Comparison of ENCODE assay signal across 22 cellular contexts in the genomic region with DNA sequence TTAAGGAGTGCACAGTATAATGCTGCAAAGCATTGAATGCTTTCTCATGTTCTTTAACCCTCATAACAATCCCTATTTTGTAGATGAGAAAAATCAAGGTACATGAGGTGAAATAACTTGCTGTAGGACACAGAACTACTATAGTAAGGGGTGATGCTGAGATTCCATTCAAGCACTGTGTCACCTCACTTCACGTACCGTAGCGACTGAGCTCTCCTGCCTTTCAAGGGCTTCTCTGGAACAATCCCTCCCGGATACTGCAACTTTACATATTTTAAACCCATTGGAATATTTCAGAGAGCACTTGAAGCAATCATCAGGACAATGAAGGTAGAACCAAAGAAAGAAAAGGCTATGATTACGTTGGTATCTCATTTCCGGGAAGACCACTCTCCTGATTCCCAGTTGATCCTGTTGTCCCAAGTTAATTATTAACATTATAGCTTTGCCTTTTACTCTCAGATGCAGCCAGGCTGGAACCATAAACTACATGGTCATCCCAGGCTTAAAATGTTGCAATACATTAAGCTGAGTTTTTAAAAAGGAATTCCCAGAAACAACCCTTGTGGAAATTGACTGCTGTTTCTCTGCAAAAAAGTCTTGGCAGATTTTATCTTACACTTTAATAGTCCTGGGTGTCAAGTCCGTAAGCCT.
DNase-seq lines count a peak whose midpoint lies in the region; ATAC-seq, FAIRE-seq and TF ChIP-seq lines count a peak whose summit lies in the region.
"Had no signal": no experiment of that assay in that cellular context is flagged by ENCODE, and none has a peak within 500 bp of the region (broad histone marks: within the 10 kb centered on the region; RNA-seq: fewer than 3 reads in every experiment).

No MANE protein-coding gene starts in this region.

- intact Hi-C loops in pancreas (cut with DNase I) = no loop called here
- intact Hi-C loops in A673 (cut with micrococcal nuclease; ENCODE audit: unreplicated experiment) = no loop called here

- H3K4me3 ChIP-seq in kidney epithelial cell (ENCODE audit: low read depth, low read length) (no peak overlapping the region), pancreas (no peak overlapping the region), A673 (ENCODE audit: low read depth, low read length, poor library complexity, severe bottlenecking) (no peak overlapping the region)
- H3K4me3 ChIP-seq: BLaER1 treated with 17β-estradiol and CSF1 and Interleukin-3, amounts not matched to agents 10 nM and 100 nM had no signal

- 27 to 34% methylated on average over 7 of the region's 7 CpGs for WGBS in pancreas, 2 donors

- H3K27ac ChIP-seq in pancreas = no peak overlapping the region
- no peak overlapping the region for H3K27ac ChIP-seq in A673 (ENCODE audit: low read depth, low read length, poor library complexity, severe bottlenecking)
- H3K27ac ChIP-seq: BLaER1 treated with 17β-estradiol and CSF1 and Interleukin-3, amounts not matched to agents 10 nM and 100 nM; HL-60 had no signal

- ATAC-seq in pancreas = peak in 3 of 4 donors; percentile 51 to 74 (median 64)
- ATAC-seq: CD8-positive, alpha-beta T cell had no signal

- H3K36me3 ChIP-seq in kidney epithelial cell (ENCODE audit: control insufficient read depth, insufficient read depth, low read length) (no peaks in the 10 kb centered on the region), pancreas (no peaks in the 10 kb centered on the region), A673 (ENCODE audit: insufficient read depth, low read length, poor library complexity, severe bottlenecking) (no peaks in the 10 kb centered on the region)
- H3K36me3 ChIP-seq: BLaER1 treated with 17β-estradiol and CSF1 and Interleukin-3, amounts not matched to agents 10 nM and 100 nM had no signal

- peak; percentile 73 for DNase-seq in HuH-7 (ENCODE audit: low spot score)
- DNase-seq in NCI-H526 treated with DMSO at 0.1 percent for 48 hours (lab: John Stamatoyannopoulos, UW) = peak; percentile 52
- peak; percentile 18 for DNase-seq in kidney epithelial cell (ENCODE audit: low read depth)
- DNase-seq in pancreas = no peak
- no peak for DNase-seq in DMS79 (lab: John Stamatoyannopoulos, UW)
- DNase-seq in HCEC 1CT = no peak
- no peak for DNase-seq in A673 (ENCODE audit: low spot score)
- DNase-seq: Calu3; CD8-positive, alpha-beta T cell; DMS79 treated with DMSO at 0.1 percent for 48 hours; Kasumi-1; MM.1S; NCI-H1092; NCI-H1436 treated with DMSO at 0.1 percent for 48 hours; NCI-H2029 treated with DMSO at 0.1 percent for 48 hours; NCI-H774; SHP77 treated with DMSO at 0.1 percent for 48 hours; SK-N-SH had no signal

- no peaks in the 10 kb centered on the region for H3K27me3 ChIP-seq in kidney epithelial cell (ENCODE audit: control insufficient read depth, insufficient read depth, low read length)
- peaks cover 0 to 7% (median 0%) of the 10 kb centered on the region in 4 donors for H3K27me3 ChIP-seq in pancreas
- peaks cover 89% of the 10 kb centered on the region for H3K27me3 ChIP-seq in A673 (replicated peaks; ENCODE audit: insufficient read depth, low read depth, low read length, poor library complexity)
- H3K27me3 ChIP-seq: BLaER1 treated with 17β-estradiol and CSF1 and Interleukin-3, amounts not matched to agents 10 nM and 100 nM had no signal

- no TSS peak for BruUV-seq in A673 (replicated peaks; lab: Mats Ljungman, UMichigan)

- CTCF ChIA-PET in A673 (lab: Charles Lee) = no interaction called here

- H3K9me3 ChIP-seq in pancreas (no peaks in the 10 kb centered on the region), A673 (ENCODE audit: low read depth, low read length, poor library complexity, severe bottlenecking) (no peaks in the 10 kb centered on the region)
- H3K9me3 ChIP-seq: BLaER1 treated with 17β-estradiol and CSF1 and Interleukin-3, amounts not matched to agents 10 nM and 100 nM; SK-N-SH had no signal

- H3K4me1 ChIP-seq in pancreas (peaks cover 0 to 4% (median 0%) of the 10 kb centered on the region in 3 donors), A673 (ENCODE audit: insufficient read depth, low read length, poor library complexity, severe bottlenecking) (no peaks in the 10 kb centered on the region)

- FAIRE-seq in pancreas (lab: Jason Lieb, UNC) = no peak
- FAIRE-seq: A204.1, H54 had no signal

- TF ChIP-seq CTCF in kidney epithelial cell (IDR thresholded peaks at IDR 0.05; ENCODE audit: insufficient read depth, low read length, poor library complexity, severe bottlenecking) (no peak), pancreas (IDR thresholded peaks at IDR 0.05) (no peak), A673 (conservative IDR thresholded peaks at IDR 0.05; ENCODE audit: low read depth, low read length) (no peak)

- POLR2A ChIA-PET in A673 (lab: Charles Lee; ENCODE audit: low non-redundant PET) = no interaction called here

Comparison
In these comparisons a context has a peak if more than half of its experiments do, and no peak if none do; other contexts are left out.
1. DNase-seq: peak in HuH-7 (single experiment), NCI-H526 treated with DMSO at 0.1 percent for 48 hours (single experiment) and kidney epithelial cell (single experiment); none in pancreas (0 of 6), DMS79 (single experiment), HCEC 1CT (single experiment) and A673 (single experiment).